In the genomic region with DNA sequence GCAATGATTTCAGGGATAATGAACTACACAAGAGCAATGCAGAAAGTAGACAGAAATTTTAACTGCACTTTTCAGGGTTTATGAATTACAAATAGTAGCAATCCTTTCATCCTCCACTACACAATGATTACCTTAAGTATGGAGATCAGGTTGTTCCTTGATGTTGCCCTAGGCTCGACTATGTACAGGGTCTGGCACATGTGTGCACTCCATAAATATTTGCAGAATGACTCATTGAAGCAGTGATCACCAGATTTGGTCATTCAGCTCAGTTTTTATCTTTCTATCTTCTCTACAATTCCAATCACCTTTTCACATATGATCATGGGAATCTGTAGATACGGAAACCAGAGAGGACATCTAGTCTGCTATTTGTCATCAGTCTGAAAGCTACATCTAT, we compare ENCODE assay signal across 20 cellular contexts.
DNase-seq lines count a peak whose midpoint lies in the region; FAIRE-seq and TF ChIP-seq lines count a peak whose summit lies in the region.
"Had no signal": no experiment of that assay in that cellular context is flagged by ENCODE, and none has a peak within 500 bp of the region (broad histone marks: within the 10 kb centered on the region; RNA-seq: fewer than 3 reads in every experiment).

No MANE protein-coding gene starts in this region.

- no peak overlapping the region for H3K14ac ChIP-seq in trophoblast cell (ENCODE audit: low read length)

- no peak overlapping the region for H3K23ac ChIP-seq in trophoblast cell (ENCODE audit: low read length)

- H3K27me3 Mint-ChIP-seq in nephron progenitor cell (ENCODE audit: low read depth, poor library complexity): no peaks in the 10 kb centered on the region
- H3K27me3 Mint-ChIP-seq: IgD-negative memory B cell had no signal

- no peak overlapping the region for H3K27ac Mint-ChIP-seq in nephron progenitor cell
- H3K27ac Mint-ChIP-seq: GM23338, IgD-negative memory B cell had no signal

- FAIRE-seq in RCC 7860 (lab: Jason Lieb, UNC): no peak
- FAIRE-seq: GM18507 had no signal

- no peak overlapping the region for H3K9ac ChIP-seq in trophoblast cell (ENCODE audit: low read length)

- DNase-seq in Daoy (ENCODE audit: low read depth) (peak; percentile 5), RCC 7860 (ENCODE audit: low spot score) (peak; percentile 6), fibroblast of peridontal ligament (ENCODE audit: extremely low read depth) (peak; percentile 11), trophoblast cell (peak in 1 of 2 donors; percentile 20), DMS153 treated with DMSO at 0.1 percent for 48 hours (lab: John Stamatoyannopoulos, UW; ENCODE audit: unreplicated experiment) (no peak), coronary artery (ENCODE audit: low spot score) (no peak), nephron progenitor cell (no peak)
- no peak for DNase-seq in activated naive CD4-positive, alpha-beta T cell (lab: John Stamatoyannopoulos, UW)
- DNase-seq: activated CD8-positive, alpha-beta memory T cell treated with anti-CD3 and anti-CD28 coated beads for 24 hours; C1 segment of cervical spinal cord; DMS79 treated with DMSO at 0.1 percent for 48 hours; effector CD4-positive, alpha-beta T cell; left cardiac atrium; NCI-H2081 treated with DMSO at 0.1 percent for 48 hours; NCI-H524 had no signal

- H3K4ac ChIP-seq in trophoblast cell (ENCODE audit: low read depth, low read length): no peak overlapping the region

- H3K27me3 ChIP-seq in trophoblast cell (ENCODE audit: insufficient read depth, low read length): no peaks in the 10 kb centered on the region
- H3K27me3 ChIP-seq: SJCRH30 had no signal

- peaks cover 2 to 8% of the 10 kb centered on the region in 2 experiments for H3K4me1 ChIP-seq in trophoblast cell (ENCODE audit: control insufficient read depth in 1 of 2, insufficient read depth in 2 of 2, low read length in 2 of 2)

- no peak overlapping the region for H2BK12ac ChIP-seq in trophoblast cell (ENCODE audit: low read length)

- peaks cover 26% of the 10 kb centered on the region for H3K9me3 Mint-ChIP-seq in nephron progenitor cell

- no peak overlapping the region for H2BK5ac ChIP-seq in trophoblast cell (ENCODE audit: low read depth, low read length, poor library complexity)

- H3K4me2 ChIP-seq in trophoblast cell (ENCODE audit: low read length): no peak overlapping the region
- H3K4me2 ChIP-seq: GM23338 had no signal

- no peak overlapping the region for H4K91ac ChIP-seq in trophoblast cell (ENCODE audit: low read depth, low read length)

- H3K79me1 ChIP-seq in trophoblast cell (ENCODE audit: low read length): peaks cover 5% of the 10 kb centered on the region

- WGBS in trophoblast cell (ENCODE audit: extremely low coverage, insufficient coverage, insufficient read length): no CpG with 5 or more reads among the region's 2 CpGs

- H3K79me2 ChIP-seq in trophoblast cell (ENCODE audit: control insufficient read depth, insufficient read depth, low read length, poor library complexity): no peaks in the 10 kb centered on the region

- H3K27ac ChIP-seq in trophoblast cell (ENCODE audit: low read depth, low read length): no peak overlapping the region
- H3K27ac ChIP-seq in coronary artery: no peak overlapping the region
- H3K27ac ChIP-seq: SJCRH30, thoracic aorta had no signal

- H2AFZ ChIP-seq in trophoblast cell (ENCODE audit: insufficient read depth, low read length, poor library complexity): no peak overlapping the region
- H2AFZ ChIP-seq: GM23338 had no signal

- H3K4me1 Mint-ChIP-seq in nephron progenitor cell: peaks cover under 1% of the 10 kb centered on the region
- H3K4me1 Mint-ChIP-seq: GM23338, IgD-negative memory B cell had no signal

- no peaks in the 10 kb centered on the region for H3K36me3 ChIP-seq in trophoblast cell (ENCODE audit: control insufficient read depth in 1 of 2, insufficient read depth in 2 of 2, low read length in 2 of 2)
- H3K36me3 ChIP-seq: SJCRH30, thoracic aorta had no signal

- no peak for TF ChIP-seq CTCF in coronary artery (IDR thresholded peaks at IDR 0.05)
- no peak for TF ChIP-seq CTCF in nephron progenitor cell (IDR thresholded peaks at IDR 0.05)

- peak overlapping the region; percentile 33 for H2BK120ac ChIP-seq in trophoblast cell (ENCODE audit: insufficient read depth, low read length, poor library complexity)

- peaks cover 4% of the 10 kb centered on the region for H3K36me3 Mint-ChIP-seq in nephron progenitor cell (ENCODE audit: low read depth)

- H4K12ac ChIP-seq in trophoblast cell (ENCODE audit: low read depth, low read length): no peak overlapping the region

- H2AK5ac ChIP-seq in trophoblast cell (ENCODE audit: low read length): no peak overlapping the region

- no peaks in the 10 kb centered on the region for H3K9me3 ChIP-seq in trophoblast cell (ENCODE audit: insufficient read depth, low read depth, low read length)
- H3K9me3 ChIP-seq: thoracic aorta had no signal

- H4K8ac ChIP-seq in trophoblast cell (ENCODE audit: low read depth, low read length): no peak overlapping the region

- no peak overlapping the region for H3K4me3 ChIP-seq in trophoblast cell (ENCODE audit: low read depth, low read length)
- no peak overlapping the region for H3K4me3 ChIP-seq in coronary artery
- H3K4me3 ChIP-seq: GM23338, SJCRH30, thoracic aorta had no signal

- no peak overlapping the region for H3K4me3 Mint-ChIP-seq in nephron progenitor cell
- H3K4me3 Mint-ChIP-seq: GM23338, IgD-negative memory B cell had no signal

- no peak overlapping the region for H3K18ac ChIP-seq in trophoblast cell (ENCODE audit: low read length)

Comparison
In these comparisons a context has a peak if more than half of its experiments do, and no peak if none do; other contexts are left out.
1. DNase-seq: peak in Daoy (single experiment), RCC 7860 (single experiment) and fibroblast of peridontal ligament (single experiment); none in DMS153 treated with DMSO at 0.1 percent for 48 hours (single experiment), coronary artery (single experiment), nephron progenitor cell (single experiment) and activated naive CD4-positive, alpha-beta T cell (0 of 4).